In genomic region chr3:128824132-128824850, GRCh38 we compare ENCODE assay signal across 13 cellular contexts. TPM values are rescaled to one million over a fixed set of nuclear protein-coding genes. Genes with fewer than 3 reads are reported as not detected.
DNase-seq lines count a peak whose midpoint lies in the region; ATAC-seq lines count a peak whose summit lies in the region.
"Had no signal": no experiment of that assay in that cellular context is flagged by ENCODE, and none has a peak within 500 bp of the region (broad histone marks: within the 10 kb centered on the region; RNA-seq: fewer than 3 reads in every experiment).

No MANE protein-coding gene starts in this region.

- H3K4me3 Mint-ChIP-seq in stimulated activated naive CD8-positive, alpha-beta T cell treated with anti-CD3 and anti-CD28 coated beads, Interleukin-15, amount 100 ng/mL, for 72 hours: no peak overlapping the region
- H3K4me3 Mint-ChIP-seq in naive thymus-derived CD8-positive, alpha-beta T cell: no peak overlapping the region
- H3K4me3 Mint-ChIP-seq in activated CD4-positive, alpha-beta memory T cell treated with anti-CD3 and anti-CD28 coated beads, Interleukin-2, amount 10 ng/mL, durations not matched to agents 7 days and 5 days: no peak overlapping the region
- H3K4me3 Mint-ChIP-seq: activated B cell treated with CpG ODN at 0.5 μM for 24 hours had no signal

- no peak for DNase-seq in stimulated activated naive CD8-positive, alpha-beta T cell treated with anti-CD3 and anti-CD28 coated beads, Interleukin-15, Interleukin-2, amounts not matched to agents 100 U/mL and 50 U/mL, for 24 hours
- DNase-seq in stimulated activated naive CD8-positive, alpha-beta T cell treated with anti-CD3 and anti-CD28 coated beads, Interleukin-15, amount 100 ng/mL, for 72 hours: no peak
- DNase-seq in naive thymus-derived CD8-positive, alpha-beta T cell: no peak
- no peak for DNase-seq in activated CD4-positive, alpha-beta memory T cell treated with anti-CD3 and anti-CD28 coated beads, Interleukin-2, amount 10 ng/mL, durations not matched to agents 7 days and 5 days
- DNase-seq in NAMALWA (ENCODE audit: low spot score): no peak
- DNase-seq: activated B cell treated with CpG ODN at 0.5 μM for 24 hours, Calu3, MG63, Peyer's patch, T-helper 1 cell had no signal

- no peaks in the 10 kb centered on the region for H3K4me1 Mint-ChIP-seq in stimulated activated naive CD8-positive, alpha-beta T cell treated with anti-CD3 and anti-CD28 coated beads, Interleukin-15, amount 100 ng/mL, for 72 hours
- H3K4me1 Mint-ChIP-seq in naive thymus-derived CD8-positive, alpha-beta T cell: no peaks in the 10 kb centered on the region
- no peaks in the 10 kb centered on the region for H3K4me1 Mint-ChIP-seq in activated CD4-positive, alpha-beta memory T cell treated with anti-CD3 and anti-CD28 coated beads, Interleukin-2, amount 10 ng/mL, durations not matched to agents 7 days and 5 days
- H3K4me1 Mint-ChIP-seq: activated B cell treated with CpG ODN at 0.5 μM for 24 hours had no signal

- H3K36me3 Mint-ChIP-seq in naive thymus-derived CD8-positive, alpha-beta T cell: peaks cover 0 to 9% (median 0%) of the 10 kb centered on the region in 3 donors
- H3K36me3 Mint-ChIP-seq in activated CD4-positive, alpha-beta memory T cell treated with anti-CD3 and anti-CD28 coated beads, Interleukin-2, amount 10 ng/mL, durations not matched to agents 7 days and 5 days (ENCODE audit: low read depth): peaks cover 11% of the 10 kb centered on the region

- POLR2A ChIA-PET in naive thymus-derived CD8-positive, alpha-beta T cell (lab: Charles Lee): interaction anchor here (0.6 kb wide), 1 partner anchor 168 kb away, joined by 3 read pairs; no protein-coding TSS in a partner anchor
- POLR2A ChIA-PET in activated CD4-positive, alpha-beta memory T cell treated with anti-CD3 and anti-CD28 coated beads, Interleukin-2, amount 10 ng/mL, durations not matched to agents 7 days and 5 days (lab: Charles Lee): no interaction called here

- peak overlapping the region in 1 of 2 donors; percentile 14 for H3K27ac Mint-ChIP-seq in stimulated activated naive CD8-positive, alpha-beta T cell treated with anti-CD3 and anti-CD28 coated beads, Interleukin-15, amount 100 ng/mL, for 72 hours
- H3K27ac Mint-ChIP-seq in naive thymus-derived CD8-positive, alpha-beta T cell: peak overlapping the region in 6 of 10 donors; percentile 58 to 75 (median 70)
- H3K27ac Mint-ChIP-seq in activated CD4-positive, alpha-beta memory T cell treated with anti-CD3 and anti-CD28 coated beads, Interleukin-2, amount 10 ng/mL, durations not matched to agents 7 days and 5 days: no peak overlapping the region
- H3K27ac Mint-ChIP-seq: activated B cell treated with CpG ODN at 0.5 μM for 24 hours had no signal

- H3K9me3 Mint-ChIP-seq in stimulated activated naive CD8-positive, alpha-beta T cell treated with anti-CD3 and anti-CD28 coated beads, Interleukin-15, amount 100 ng/mL, for 72 hours: no peaks in the 10 kb centered on the region
- no peaks in the 10 kb centered on the region for H3K9me3 Mint-ChIP-seq in naive thymus-derived CD8-positive, alpha-beta T cell
- no peaks in the 10 kb centered on the region for H3K9me3 Mint-ChIP-seq in activated CD4-positive, alpha-beta memory T cell treated with anti-CD3 and anti-CD28 coated beads, Interleukin-2, amount 10 ng/mL, durations not matched to agents 7 days and 5 days
- H3K9me3 Mint-ChIP-seq: activated B cell treated with CpG ODN at 0.5 μM for 24 hours had no signal

- ATAC-seq in stimulated activated naive CD8-positive, alpha-beta T cell treated with anti-CD3 and anti-CD28 coated beads, Interleukin-15, Interleukin-2, amounts not matched to agents 100 U/mL and 50 U/mL, for 24 hours: peak; percentile 32
- ATAC-seq in stimulated activated naive CD8-positive, alpha-beta T cell treated with anti-CD3 and anti-CD28 coated beads, Interleukin-15, amount 100 ng/mL, for 72 hours: no peak
- ATAC-seq in esophagus mucosa: peak; percentile 34
- ATAC-seq in naive thymus-derived CD8-positive, alpha-beta T cell: no peak
- ATAC-seq in HG03025 (IDR thresholded peaks at IDR 0.05; ENCODE audit: low FRiP score, unreplicated experiment): no peak
- no peak for ATAC-seq in HG02571 (IDR thresholded peaks at IDR 0.05; ENCODE audit: unreplicated experiment)

- CTCF ChIA-PET in activated CD4-positive, alpha-beta memory T cell treated with anti-CD3 and anti-CD28 coated beads, Interleukin-2, amount 10 ng/mL, durations not matched to agents 7 days and 5 days (lab: Charles Lee): interaction anchor here (0.7 kb wide), 1 partner anchor 21 kb away, joined by 3 read pairs; no protein-coding TSS in a partner anchor

- no peaks in the 10 kb centered on the region for H3K27me3 Mint-ChIP-seq in stimulated activated naive CD8-positive, alpha-beta T cell treated with anti-CD3 and anti-CD28 coated beads, Interleukin-15, amount 100 ng/mL, for 72 hours
- H3K27me3 Mint-ChIP-seq in naive thymus-derived CD8-positive, alpha-beta T cell: no peaks in the 10 kb centered on the region
- no peaks in the 10 kb centered on the region for H3K27me3 Mint-ChIP-seq in activated CD4-positive, alpha-beta memory T cell treated with anti-CD3 and anti-CD28 coated beads, Interleukin-2, amount 10 ng/mL, durations not matched to agents 7 days and 5 days
- H3K27me3 Mint-ChIP-seq: activated B cell treated with CpG ODN at 0.5 μM for 24 hours had no signal

RNA-seq across cellular contexts. Expression of gene ACAD9, which starts 55.1 kb away (rescaled TPM):
- 34.7 TPM for total RNA-seq in esophagus mucosa
- 10 to 100 TPM; 57.0 to 61.3 TPM for total RNA-seq in naive thymus-derived CD8-positive, alpha-beta T cell
- 10 to 100 TPM; 14.0 to 20.4 (median 16.5) TPM for polyA plus RNA-seq in naive thymus-derived CD8-positive, alpha-beta T cell
- total RNA-seq in activated CD4-positive, alpha-beta memory T cell treated with anti-CD3 and anti-CD28 coated beads, Interleukin-2, amount 10 ng/mL, durations not matched to agents 7 days and 5 days: 10 to 100 TPM; 42.7 to 48.4 TPM

Comparison
In these comparisons a context has a peak if more than half of its experiments do, and no peak if none do; other contexts are left out.
1. ATAC-seq: peak in stimulated activated naive CD8-positive, alpha-beta T cell treated with anti-CD3 and anti-CD28 coated beads, Interleukin-15, Interleukin-2, amounts not matched to agents 100 U/mL and 50 U/mL, for 24 hours (single experiment) and esophagus mucosa (single experiment); none in stimulated activated naive CD8-positive, alpha-beta T cell treated with anti-CD3 and anti-CD28 coated beads, Interleukin-15, amount 100 ng/mL, for 72 hours (single experiment), naive thymus-derived CD8-positive, alpha-beta T cell (0 of 2), HG03025 (single experiment) and HG02571 (single experiment).